ENCODE assay signal across 8 cellular contexts in genomic region chr2:148021059-148021985, GRCh38. TPM values are rescaled to one million over a fixed set of nuclear protein-coding genes. Genes with fewer than 3 reads are reported as not detected.
DNase-seq lines count a peak whose midpoint lies in the region; ATAC-seq and FAIRE-seq lines count a peak whose summit lies in the region.

MBD5 (plus strand) TSS chr2:148021091.

- no peak for FAIRE-seq in RCC 7860 (lab: Jason Lieb, UNC)

- 0 to 1% (median 0%) methylated on average over 9 to 11 of the region's 11 CpGs for WGBS in adipose tissue, 3 donors

- intact Hi-C loops in left ventricle myocardium superior (cut with micrococcal nuclease) = no loop called here

- ATAC-seq in GM19025 (IDR thresholded peaks at IDR 0.05; ENCODE audit: low read depth, unreplicated experiment) (peak; percentile 38), HG03196 (IDR thresholded peaks at IDR 0.05; ENCODE audit: unreplicated experiment) (peak; percentile 32), left ventricle myocardium superior (peak; percentile 28)

- DNase-seq in CD1c-positive myeloid dendritic cell (ENCODE audit: extremely low spot score) (peak; percentile 41), RCC 7860 (ENCODE audit: low spot score) (peak; percentile 36), left ventricle myocardium superior (peak; percentile 45), renal cortical epithelial cell (ENCODE audit: low read depth) (peak; percentile 34), cortex of kidney (lab: John Stamatoyannopoulos, UW) (no peak)

- peak within 1 kb of the TSS; percentile 97 for H3K27ac ChIP-seq in adipose tissue (ENCODE audit: low read depth, low read length)

RNA-seq across cellular contexts. Expression of gene MBD5, which starts in this region (rescaled TPM):
- 1 to 10 TPM; 2.9 to 8.1 (median 4.5) TPM for polyA plus RNA-seq in adipose tissue
- total RNA-seq in left ventricle myocardium superior = 33.7 TPM
- 6.1 and 46.5 TPM in 2 replicates for total RNA-seq in renal cortical epithelial cell
